Comparison of ENCODE assay signal across 7 cellular contexts in genomic region chr2:233414777-233415570, GRCh38.
DNase-seq lines count a peak whose midpoint lies in the region; ATAC-seq and TF ChIP-seq lines count a peak whose summit lies in the region.

No MANE protein-coding gene starts in this region.

- H3K36me3 ChIP-seq in kidney epithelial cell (ENCODE audit: control insufficient read depth, insufficient read depth, low read length) = no peaks in the 10 kb centered on the region

- peak overlapping the region; percentile 48 to 57 for H3K4me3 Mint-ChIP-seq in stimulated activated naive CD8-positive, alpha-beta T cell treated with anti-CD3 and anti-CD28 coated beads, Interleukin-15, amount 100 ng/mL, for 72 hours

- TF ChIP-seq CTCF in kidney epithelial cell (IDR thresholded peaks at IDR 0.05; ENCODE audit: insufficient read depth, low read length, poor library complexity, severe bottlenecking) = no peak

- peak; percentile 70 for ATAC-seq in stimulated activated naive CD8-positive, alpha-beta T cell treated with anti-CD3 and anti-CD28 coated beads, Interleukin-15, amount 100 ng/mL, for 72 hours
- ATAC-seq in HG02759 (IDR thresholded peaks at IDR 0.05; ENCODE audit: unreplicated experiment) (no peak), GM19395 (IDR thresholded peaks at IDR 0.05; ENCODE audit: unreplicated experiment) (no peak), HG03354 (IDR thresholded peaks at IDR 0.05; ENCODE audit: poor library complexity, severe bottlenecking, unreplicated experiment) (no peak)

- H3K27me3 Mint-ChIP-seq in stimulated activated naive CD8-positive, alpha-beta T cell treated with anti-CD3 and anti-CD28 coated beads, Interleukin-15, amount 100 ng/mL, for 72 hours = no peaks in the 10 kb centered on the region

- no peak overlapping the region for H3K4me3 ChIP-seq in kidney epithelial cell (ENCODE audit: low read depth, low read length)

- H3K4me1 Mint-ChIP-seq in stimulated activated naive CD8-positive, alpha-beta T cell treated with anti-CD3 and anti-CD28 coated beads, Interleukin-15, amount 100 ng/mL, for 72 hours = peaks cover 83% of the 10 kb centered on the region

- H3K27me3 ChIP-seq in kidney epithelial cell (ENCODE audit: control insufficient read depth, insufficient read depth, low read length) = no peaks in the 10 kb centered on the region

- H3K27ac Mint-ChIP-seq in stimulated activated naive CD8-positive, alpha-beta T cell treated with anti-CD3 and anti-CD28 coated beads, Interleukin-15, amount 100 ng/mL, for 72 hours = peak overlapping the region; percentile 45 to 87

- H3K9me3 Mint-ChIP-seq in stimulated activated naive CD8-positive, alpha-beta T cell treated with anti-CD3 and anti-CD28 coated beads, Interleukin-15, amount 100 ng/mL, for 72 hours = peaks cover 15 to 30% of the 10 kb centered on the region in 2 donors

- peak; percentile 74 for DNase-seq in LHCN-M2 (ENCODE audit: low read depth)
- DNase-seq in activated CD8-positive, alpha-beta memory T cell treated with anti-CD3 and anti-CD28 coated beads, Interleukin-2, amount 50 U/mL, for 4 hours = peak; percentile 53
- peak; percentile 48 for DNase-seq in kidney epithelial cell (ENCODE audit: low read depth)
- DNase-seq in stimulated activated naive CD8-positive, alpha-beta T cell treated with anti-CD3 and anti-CD28 coated beads, Interleukin-15, amount 100 ng/mL, for 72 hours = peak in 1 of 2 donors; percentile 64
